1 cellular context compared by ENCODE assay signal in genomic region chr1:174839211-174839610, GRCh38.
TF ChIP-seq lines count a peak whose summit lies in the region.

No MANE protein-coding gene starts in this region.

TF ChIP-seq in HEK293, 187 proteins besides CTCF, POLR2A, EP300 and RAD21 (continued from another document):
- TF ChIP-seq, protein P1, sequence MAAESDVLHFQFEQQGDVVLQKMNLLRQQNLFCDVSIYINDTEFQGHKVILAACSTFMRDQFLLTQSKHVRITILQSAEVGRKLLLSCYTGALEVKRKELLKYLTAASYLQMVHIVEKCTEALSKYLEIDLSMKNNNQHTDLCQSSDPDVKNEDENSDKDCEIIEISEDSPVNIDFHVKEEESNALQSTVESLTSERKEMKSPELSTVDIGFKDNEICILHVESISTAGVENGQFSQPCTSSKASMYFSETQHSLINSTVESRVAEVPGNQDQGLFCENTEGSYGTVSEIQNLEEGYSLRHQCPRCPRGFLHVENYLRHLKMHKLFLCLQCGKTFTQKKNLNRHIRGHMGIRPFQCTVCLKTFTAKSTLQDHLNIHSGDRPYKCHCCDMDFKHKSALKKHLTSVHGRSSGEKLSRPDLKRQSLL (tag by site-specific recombination; IDR thresholded peaks at IDR 0.05) = 0 out of 2 replicates have a peak, but pooled peaks have one; percentile 16
- no peak for TF ChIP-seq TSHZ1 (tag by site-specific recombination; IDR thresholded peaks at IDR 0.05; ENCODE audit: borderline replicate concordance)
- TF ChIP-seq ZNF561 (tag by site-specific recombination; IDR thresholded peaks at IDR 0.05; ENCODE audit: borderline replicate concordance) = no peak
- no peak for TF ChIP-seq ZNF302 (tag by site-specific recombination; IDR thresholded peaks at IDR 0.05; ENCODE audit: low read depth)
- TF ChIP-seq, protein P2, sequence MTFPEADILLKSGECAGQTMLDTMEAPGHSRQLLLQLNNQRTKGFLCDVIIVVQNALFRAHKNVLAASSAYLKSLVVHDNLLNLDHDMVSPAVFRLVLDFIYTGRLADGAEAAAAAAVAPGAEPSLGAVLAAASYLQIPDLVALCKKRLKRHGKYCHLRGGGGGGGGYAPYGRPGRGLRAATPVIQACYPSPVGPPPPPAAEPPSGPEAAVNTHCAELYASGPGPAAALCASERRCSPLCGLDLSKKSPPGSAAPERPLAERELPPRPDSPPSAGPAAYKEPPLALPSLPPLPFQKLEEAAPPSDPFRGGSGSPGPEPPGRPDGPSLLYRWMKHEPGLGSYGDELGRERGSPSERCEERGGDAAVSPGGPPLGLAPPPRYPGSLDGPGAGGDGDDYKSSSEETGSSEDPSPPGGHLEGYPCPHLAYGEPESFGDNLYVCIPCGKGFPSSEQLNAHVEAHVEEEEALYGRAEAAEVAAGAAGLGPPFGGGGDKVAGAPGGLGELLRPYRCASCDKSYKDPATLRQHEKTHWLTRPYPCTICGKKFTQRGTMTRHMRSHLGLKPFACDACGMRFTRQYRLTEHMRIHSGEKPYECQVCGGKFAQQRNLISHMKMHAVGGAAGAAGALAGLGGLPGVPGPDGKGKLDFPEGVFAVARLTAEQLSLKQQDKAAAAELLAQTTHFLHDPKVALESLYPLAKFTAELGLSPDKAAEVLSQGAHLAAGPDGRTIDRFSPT (tag by site-specific recombination; IDR thresholded peaks at IDR 0.05) = no peak
